In the genomic region with DNA sequence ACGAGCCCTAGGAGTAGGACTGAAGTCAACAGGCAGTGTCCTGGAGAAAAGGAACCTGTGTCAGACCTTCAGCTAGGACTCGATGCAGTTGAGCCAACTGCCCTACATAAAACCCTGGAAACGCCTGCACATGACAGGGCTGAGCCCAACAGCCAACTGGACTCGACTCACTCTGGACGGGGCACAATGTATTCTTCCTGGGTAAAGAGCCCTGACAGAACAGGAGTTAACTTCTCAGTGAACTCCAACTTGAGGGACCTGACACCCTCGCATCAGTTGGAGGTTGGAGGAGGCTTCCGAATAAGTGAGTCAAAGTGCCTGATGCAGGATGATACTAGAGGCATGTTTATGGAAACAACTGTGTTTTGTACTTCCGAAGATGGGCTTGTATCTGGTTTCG, we compare ENCODE assay signal across 1 cellular context.
TF ChIP-seq lines count a peak whose summit lies in the region.

No MANE protein-coding gene starts in this region.

TF ChIP-seq in H1, 55 proteins besides CTCF, POLR2A, EP300 and RAD21:
- TF ChIP-seq CHD2 (IDR thresholded peaks at IDR 0.05; ENCODE audit: low read length) (no peak), BCL11A (IDR thresholded peaks at IDR 0.05; ENCODE audit: low read depth in 2 of 2, low read length in 2 of 2) (no peak), POLR2AphosphoS5 (IDR thresholded peaks at IDR 0.05; ENCODE audit: low read depth, low read length) (0 out of 2 replicates have a peak, but pooled peaks have one; percentile 29), CTBP2 (IDR thresholded peaks at IDR 0.05; ENCODE audit: borderline replicate concordance, insufficient read depth, insufficient read length, low read length) (no peak)
- TF ChIP-seq, protein P1, sequence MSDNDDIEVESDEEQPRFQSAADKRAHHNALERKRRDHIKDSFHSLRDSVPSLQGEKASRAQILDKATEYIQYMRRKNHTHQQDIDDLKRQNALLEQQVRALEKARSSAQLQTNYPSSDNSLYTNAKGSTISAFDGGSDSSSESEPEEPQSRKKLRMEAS (IDR thresholded peaks at IDR 0.05) = no peak
- TF ChIP-seq, protein P2, sequence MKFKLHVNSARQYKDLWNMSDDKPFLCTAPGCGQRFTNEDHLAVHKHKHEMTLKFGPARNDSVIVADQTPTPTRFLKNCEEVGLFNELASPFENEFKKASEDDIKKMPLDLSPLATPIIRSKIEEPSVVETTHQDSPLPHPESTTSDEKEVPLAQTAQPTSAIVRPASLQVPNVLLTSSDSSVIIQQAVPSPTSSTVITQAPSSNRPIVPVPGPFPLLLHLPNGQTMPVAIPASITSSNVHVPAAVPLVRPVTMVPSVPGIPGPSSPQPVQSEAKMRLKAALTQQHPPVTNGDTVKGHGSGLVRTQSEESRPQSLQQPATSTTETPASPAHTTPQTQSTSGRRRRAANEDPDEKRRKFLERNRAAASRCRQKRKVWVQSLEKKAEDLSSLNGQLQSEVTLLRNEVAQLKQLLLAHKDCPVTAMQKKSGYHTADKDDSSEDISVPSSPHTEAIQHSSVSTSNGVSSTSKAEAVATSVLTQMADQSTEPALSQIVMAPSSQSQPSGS (IDR thresholded peaks at IDR 0.05; ENCODE audit: low read length) = no peak
TF ChIP-seq in H1: peak in this region for 1.
